Comparison of ENCODE assay signal across 6 cellular contexts in genomic region chr5:11981986-11982385, GRCh38.
"Had no signal": no experiment of that assay in that cellular context is flagged by ENCODE, and none has a peak within 500 bp of the region (broad histone marks: within the 10 kb centered on the region; RNA-seq: fewer than 3 reads in every experiment).

No MANE protein-coding gene starts in this region.

- DNase-seq: H9, HCEC 1CT, Karpas-422, KBM-7 had no signal

- H3K4me3 ChIP-seq: GM23338 had no signal

- ATAC-seq: GM23338, HepG2 had no signal
